Comparison of ENCODE assay signal across 11 cellular contexts in genomic region chr9:39232123-39232991, GRCh38. TPM values are rescaled to one million over a fixed set of nuclear protein-coding genes. Genes with fewer than 3 reads are reported as not detected.
A peak's percentile ranks its signal among the peaks of the same experiment; 100 is the strongest.
DNase-seq lines count a peak whose midpoint lies in the region; ATAC-seq and TF ChIP-seq lines count a peak whose summit lies in the region.
"Not testable (repeated sequence)": the region's sequence is repeated elsewhere in the genome, so short reads cannot be mapped to it uniquely, and the experiment has no call there.
"Had no signal": no experiment of that assay in that cellular context is flagged by ENCODE, and none has a peak within 500 bp of the region (broad histone marks: within the 10 kb centered on the region; RNA-seq: fewer than 3 reads in every experiment).

No MANE protein-coding gene starts in this region.

- not testable (repeated sequence) for H3F3A ChIP-seq in PC-3 (ENCODE audit: low read length, unreplicated experiment)

- in situ Hi-C loops in mammary epithelial cell (cut with MboI; ENCODE audit: low sequenced_read_pairs in 2 of 2): not testable (repeated sequence)

- not testable (repeated sequence) for H4K20me1 ChIP-seq in PC-3 (ENCODE audit: low read length); mammary epithelial cell (ENCODE audit: insufficient read depth, low read length)

- dilution Hi-C loops in mammary epithelial cell (cut with HindIII; ENCODE audit: low sequenced_read_pairs): not testable (repeated sequence)

- POLR2A ChIA-PET in PC-3 (lab: Charles Lee; ENCODE audit: unreplicated experiment): not testable (repeated sequence)

- H3K36me3 ChIP-seq in PC-3 (ENCODE audit: low read depth, low read length); mammary epithelial cell (ENCODE audit: insufficient read depth, low read length); gastroesophageal sphincter; upper lobe of right lung: not testable (repeated sequence)

- intact Hi-C loops in PC-3 (cut with micrococcal nuclease); mammary epithelial cell (cut with micrococcal nuclease); left ventricle myocardium superior (cut with micrococcal nuclease); upper lobe of right lung (cut with DNase I): not testable (repeated sequence)

- not testable (repeated sequence) for H3K9me3 ChIP-seq in PC-3 (ENCODE audit: low read length); mammary epithelial cell (replicated peaks; ENCODE audit: insufficient read depth, low read length); gastroesophageal sphincter; upper lobe of right lung

- WGBS in mammary epithelial cell (ENCODE audit: low coverage, missing lambda C conversion rate): no CpG with 5 or more reads among the region's 12 CpGs
- no CpG with 5 or more reads among the region's 12 CpGs for WGBS in gastroesophageal sphincter (ENCODE audit: low coverage in 1 of 2), 2 donors

- H2AFZ ChIP-seq in PC-3 (ENCODE audit: low read length); mammary epithelial cell (ENCODE audit: low read depth, low read length): not testable (repeated sequence)

- not testable (repeated sequence) for H3K4me3 ChIP-seq in PC-3 (ENCODE audit: low read length); mammary epithelial cell (replicated peaks in 1 of 3; ENCODE audit: insufficient read depth in 1 of 3, low read depth in 2 of 3, low read length in 3 of 3); gastroesophageal sphincter; upper lobe of right lung

- H3K79me2 ChIP-seq in PC-3 (ENCODE audit: low read length); mammary epithelial cell (ENCODE audit: insufficient read depth, low read length): not testable (repeated sequence)

- H3K27ac ChIP-seq in PC-3 (ENCODE audit: low read length); mammary epithelial cell (ENCODE audit: insufficient read depth, low read depth, low read length); gastroesophageal sphincter; upper lobe of right lung: not testable (repeated sequence)

- ATAC-seq in PC-3 (peak; percentile 90), esophagus mucosa (peak; percentile 50), gastroesophageal sphincter (peak; percentile 31), left ventricle myocardium superior (peak; percentile 58), upper lobe of right lung (peak; percentile 43)

- H3K9ac ChIP-seq in PC-3 (ENCODE audit: low read length); mammary epithelial cell (ENCODE audit: insufficient read depth, low read length): not testable (repeated sequence)

- not testable (repeated sequence) for DNase-seq in PC-3, mammary epithelial cell, left ventricle myocardium superior, upper lobe of right lung

- CTCF ChIA-PET in PC-3 (lab: Charles Lee); mammary epithelial cell (lab: Charles Lee; ENCODE audit: low non-redundant PET): not testable (repeated sequence)

- TF ChIP-seq EP300 in gastroesophageal sphincter (IDR thresholded peaks at IDR 0.05): not testable (repeated sequence)

- BruUV-seq in PC-3 (replicated peaks; lab: Mats Ljungman, UMichigan): not testable (repeated sequence)
- BruUV-seq in mammary epithelial cell (replicated peaks; lab: Mats Ljungman, UMichigan): TSS peak; percentile 92

- not testable (repeated sequence) for TF ChIP-seq POLR2A in gastroesophageal sphincter (IDR thresholded peaks at IDR 0.05)

- TF ChIP-seq CTCF in PC-3 (conservative IDR thresholded peaks at IDR 0.05; ENCODE audit: low read depth, low read length); mammary epithelial cell (conservative IDR thresholded peaks at IDR 0.05 in 1 of 2, IDR thresholded peaks at IDR 0.05 in 1 of 2; ENCODE audit: extremely low read depth in 1 of 2, insufficient read depth in 1 of 2, low read depth in 1 of 2, low read length in 2 of 2); gastroesophageal sphincter (IDR thresholded peaks at IDR 0.05); upper lobe of right lung (IDR thresholded peaks at IDR 0.05): not testable (repeated sequence)

- not testable (repeated sequence) for H3K4me2 ChIP-seq in PC-3 (ENCODE audit: low read length); mammary epithelial cell (ENCODE audit: insufficient read depth, low read depth, low read length)

- H3K4me1 ChIP-seq in PC-3 (ENCODE audit: insufficient read depth, low read length); mammary epithelial cell (ENCODE audit: insufficient read depth, low read length); gastroesophageal sphincter; upper lobe of right lung: not testable (repeated sequence)

- H3K9me2 ChIP-seq in PC-3 (replicated peaks; ENCODE audit: low read length): not testable (repeated sequence)

- not testable (repeated sequence) for H3K27me3 ChIP-seq in PC-3 (ENCODE audit: low read length); mammary epithelial cell (ENCODE audit: insufficient read depth, low read length); gastroesophageal sphincter; upper lobe of right lung

RNA-seq across cellular contexts. Expression of gene CNTNAP3, which starts 55.6 kb away (rescaled TPM):
- 26.3 and 38.0 TPM in 2 replicates for total RNA-seq in PC-3 (2014; rRNA removed)
- 10 to 100 TPM; 23.7 to 37.5 TPM for total RNA-seq in mammary epithelial cell
- 15.1 TPM for polyA plus RNA-seq in mammary epithelial cell
- polyA minus RNA-seq in mammary epithelial cell: 28.3 TPM
- total RNA-seq in esophagus mucosa: 8.5 TPM
- 10 to 100 TPM; 31.5 to 65.1 (median 57.9) TPM for total RNA-seq in gastroesophageal sphincter
- total RNA-seq in left ventricle myocardium superior: 5.7 TPM
- 5.2 TPM for total RNA-seq in upper lobe of right lung
- total RNA-seq: A673; CD4-positive, alpha-beta memory T cell; CD4-positive, CD25-positive, alpha-beta regulatory T cell; CD8-positive, alpha-beta memory T cell had no signal
- polyA plus RNA-seq: CD14-positive monocyte; CD4-positive, alpha-beta memory T cell; CD4-positive, CD25-positive, alpha-beta regulatory T cell; CD8-positive, alpha-beta memory T cell had no signal

Comparison
In these comparisons a context has a peak if more than half of its experiments do, and no peak if none do; other contexts are left out.
1. ATAC-seq: peak in every context shown above with its lines; median percentile 90 in PC-3; 58 in left ventricle myocardium superior; 50 in esophagus mucosa; 43 in upper lobe of right lung; 31 in gastroesophageal sphincter.